4 cellular contexts compared by ENCODE assay signal in genomic region chr18:9569178-9569577, GRCh38.
"Had no signal": no experiment of that assay in that cellular context is flagged by ENCODE, and none has a peak within 500 bp of the region (broad histone marks: within the 10 kb centered on the region; RNA-seq: fewer than 3 reads in every experiment).

No MANE protein-coding gene starts in this region.

- H2AFZ ChIP-seq: GM23338 had no signal

- H3K4me3 ChIP-seq: GM23338 had no signal

- H3K4me3 Mint-ChIP-seq: GM23338, H9 had no signal

- H3K27ac Mint-ChIP-seq: GM23338, H9 had no signal

- H3K9me3 Mint-ChIP-seq: GM23338, H9 had no signal

- H3K4me1 Mint-ChIP-seq: GM23338 had no signal

- DNase-seq: H9, HCEC 1CT, IMR-90 had no signal

- ATAC-seq: GM23338 had no signal

- H3K4me2 ChIP-seq: GM23338 had no signal
